ENCODE assay signal across 1 cellular context in genomic region chr10:110364531-110364937, GRCh38.
TF ChIP-seq lines count a peak whose summit lies in the region.

No MANE protein-coding gene starts in this region.

TF ChIP-seq in GM23338, 12 proteins besides CTCF, POLR2A, EP300 and RAD21 (continued from another document):
- TF ChIP-seq ZNF462 (CRISPR knock-in tag; IDR thresholded peaks at IDR 0.05) (no peak), EZH2phosphoT487 (IDR thresholded peaks at IDR 0.05; ENCODE audit: unreplicated experiment) (no peak), JUNB (IDR thresholded peaks at IDR 0.05; ENCODE audit: unreplicated experiment) (no peak)
- TF ChIP-seq, protein P1, sequence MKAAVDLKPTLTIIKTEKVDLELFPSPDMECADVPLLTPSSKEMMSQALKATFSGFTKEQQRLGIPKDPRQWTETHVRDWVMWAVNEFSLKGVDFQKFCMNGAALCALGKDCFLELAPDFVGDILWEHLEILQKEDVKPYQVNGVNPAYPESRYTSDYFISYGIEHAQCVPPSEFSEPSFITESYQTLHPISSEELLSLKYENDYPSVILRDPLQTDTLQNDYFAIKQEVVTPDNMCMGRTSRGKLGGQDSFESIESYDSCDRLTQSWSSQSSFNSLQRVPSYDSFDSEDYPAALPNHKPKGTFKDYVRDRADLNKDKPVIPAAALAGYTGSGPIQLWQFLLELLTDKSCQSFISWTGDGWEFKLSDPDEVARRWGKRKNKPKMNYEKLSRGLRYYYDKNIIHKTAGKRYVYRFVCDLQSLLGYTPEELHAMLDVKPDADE (IDR thresholded peaks at IDR 0.05) = no peak
